17 cellular contexts compared by ENCODE assay signal in the genomic region with DNA sequence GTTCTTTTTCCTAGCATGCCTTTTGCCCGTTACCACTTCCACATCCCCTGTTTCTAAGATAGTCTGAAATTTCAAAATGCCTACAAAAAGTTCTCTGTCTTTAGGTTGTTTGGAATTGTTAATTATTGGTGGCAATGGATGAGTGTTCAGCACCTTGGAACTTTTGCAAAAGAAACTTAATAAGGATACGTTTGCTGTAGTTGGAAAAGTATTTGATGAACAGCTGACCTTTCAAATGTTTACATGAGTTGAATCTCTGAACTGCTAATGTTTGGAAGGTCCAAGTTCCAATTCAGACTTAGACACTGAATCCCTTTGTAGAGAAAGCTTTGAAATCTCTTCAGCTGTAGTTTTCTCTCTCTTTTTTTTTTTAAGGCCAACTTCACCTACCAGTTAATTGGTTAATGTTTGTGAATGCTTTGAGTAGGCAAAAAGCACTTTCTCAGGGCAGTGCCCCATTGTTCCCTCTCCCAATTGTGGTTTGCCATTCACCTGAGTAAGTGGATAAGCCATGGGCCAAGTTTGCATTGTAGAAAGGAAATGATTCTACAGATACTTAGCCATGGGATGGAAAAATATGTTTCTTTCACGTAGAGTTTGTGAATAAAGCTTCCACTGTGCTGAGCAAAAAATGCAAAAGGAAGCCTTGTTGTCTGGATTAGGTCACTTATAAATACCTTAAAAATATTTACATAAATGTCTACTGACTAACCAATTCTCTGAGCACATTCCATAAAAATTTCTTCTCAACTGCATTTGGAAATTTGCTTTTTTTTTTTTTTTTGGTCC.
DNase-seq lines count a peak whose midpoint lies in the region; ATAC-seq, FAIRE-seq and TF ChIP-seq lines count a peak whose summit lies in the region.
"Had no signal": no experiment of that assay in that cellular context is flagged by ENCODE, and none has a peak within 500 bp of the region (broad histone marks: within the 10 kb centered on the region; RNA-seq: fewer than 3 reads in every experiment).

No MANE protein-coding gene starts in this region.

- no peak for TF ChIP-seq POLR2A in HepG2 (IDR thresholded peaks at IDR 0.05; ENCODE audit: insufficient read depth in 1 of 2, low read depth in 2 of 2, low read length in 2 of 2)

- H3K4me3 ChIP-seq in ACC112 (ENCODE audit: low read depth, low read length) (no peak overlapping the region; the same call in 1 of the 2 replicates), esophagus (ENCODE audit: low read depth in 1 of 2, low read length in 2 of 2) (no peak overlapping the region), HepG2 (replicated peaks in 1 of 3; ENCODE audit: insufficient read depth in 1 of 3, low read depth in 2 of 3, low read length in 3 of 3) (peak overlapping the region in 2 of 3 experiments; percentile 8 to 29; a peak in 2 of 6 replicates), kidney (ENCODE audit: low read length in 2 of 2) (no peak overlapping the region)
- H3K4me3 ChIP-seq: heart right ventricle had no signal

- peak; percentile 91 for ATAC-seq in HepG2
- no peak for ATAC-seq in natural killer cell treated with Interleukin-12 subunit alpha and Interleukin-12 subunit beta and Interleukin-15 and Interleukin-18, amount 100 ng/mL, for 72 hours
- ATAC-seq: heart right ventricle, Right ventricle myocardium inferior had no signal

- DNase-seq in M059J (ENCODE audit: low read depth) (peak; percentile 76), HepG2 (ENCODE audit: low spot score) (peak; percentile 98), kidney (no peak), endothelial cell (ENCODE audit: low spot score) (no peak), NCI-H2196 treated with DMSO at 0.1 percent for 48 hours (lab: John Stamatoyannopoulos, UW; ENCODE audit: unreplicated experiment) (no peak)
- DNase-seq in natural killer cell treated with Interleukin-12 subunit alpha and Interleukin-12 subunit beta and Interleukin-15 and Interleukin-18, amount 100 ng/mL, for 72 hours (ENCODE audit: low spot score): no peak
- DNase-seq: activated CD4-positive, alpha-beta T cell treated with anti-CD3 and anti-CD28 coated beads for 48 hours; activated T-cell treated with anti-CD3 and anti-CD28 coated beads for 4 hours; endodermal cell; heart right ventricle; posterior cingulate gyrus had no signal

- BruUV-seq in HepG2 (replicated peaks; lab: Mats Ljungman, UMichigan): no TSS peak

- H3K4me1 ChIP-seq in ACC112 (ENCODE audit: control insufficient read depth, insufficient read depth, low read length, unreplicated experiment) (peaks cover 66% of the 10 kb centered on the region), esophagus (ENCODE audit: control insufficient read depth in 2 of 2, insufficient read depth in 2 of 2, low read length in 1 of 2) (no peaks in the 10 kb centered on the region), HepG2 (ENCODE audit: insufficient read depth, low read length) (peaks cover 99% of the 10 kb centered on the region), kidney (ENCODE audit: control insufficient read depth in 1 of 2, insufficient read depth in 1 of 2, low read depth in 1 of 2, low read length in 2 of 2) (peaks cover 0 to 12% of the 10 kb centered on the region in 2 donors)

- H3K9me3 ChIP-seq in esophagus (ENCODE audit: control insufficient read depth in 2 of 2, insufficient read depth in 1 of 2, low read depth in 1 of 2, low read length in 1 of 2) (no peaks in the 10 kb centered on the region), HepG2 (ENCODE audit: low read length) (no peaks in the 10 kb centered on the region), kidney (ENCODE audit: control insufficient read depth in 1 of 2, low read length in 2 of 2) (no peaks in the 10 kb centered on the region)
- H3K9me3 ChIP-seq: heart right ventricle had no signal

- peak; percentile 93 for FAIRE-seq in HepG2 (lab: Jason Lieb, UNC)
- no peak for FAIRE-seq in kidney (lab: Jason Lieb, UNC)
- FAIRE-seq: D721Med had no signal

- H2AFZ ChIP-seq in ACC112 (ENCODE audit: low read length, unreplicated experiment): peak overlapping the region; percentile 64
- H2AFZ ChIP-seq in HepG2 (ENCODE audit: low read length): no peak overlapping the region

- H3K9ac ChIP-seq in HepG2 (ENCODE audit: insufficient read depth, low read depth, low read length) (peak overlapping the region; percentile 65), kidney (ENCODE audit: low read length in 2 of 2) (no peak overlapping the region)

- TF ChIP-seq EP300 in HepG2 (IDR thresholded peaks at IDR 0.05; ENCODE audit: low read depth in 2 of 2, low read length in 2 of 2): peak; percentile 77 to 98; a peak in 3 of 4 replicates
- TF ChIP-seq EP300 in HepG2 (CRISPR knock-in tag; IDR thresholded peaks at IDR 0.05; ENCODE audit: borderline replicate concordance): peak; percentile 79

- no peak overlapping the region for H3K4me3 Mint-ChIP-seq in endothelial cell (ENCODE audit: unreplicated experiment)
- no peak overlapping the region for H3K4me3 Mint-ChIP-seq in natural killer cell treated with Interleukin-12 subunit alpha and Interleukin-12 subunit beta and Interleukin-15 and Interleukin-18, amount 100 ng/mL, for 72 hours
- H3K4me3 Mint-ChIP-seq: activated naive CD4-positive, alpha-beta T cell treated with anti-CD3 and anti-CD28 coated beads, Interleukin-2, amount 50 U/mL, for 24 hours; endodermal cell; T-helper 2 cell treated with Interferon-gamma antibody and Interleukin-4, amounts not matched to agents 5 μg/mL and 100 μg/mL, for 36 hours had no signal

- H4K20me1 ChIP-seq in HepG2 (ENCODE audit: insufficient read depth, low read length): no peaks in the 10 kb centered on the region

- H3K27ac ChIP-seq in ACC112 (ENCODE audit: low read depth, low read length) (peak overlapping the region; percentile 25; the same call in 1 of the 2 replicates), esophagus (ENCODE audit: low read depth in 2 of 2, low read length in 1 of 2) (peak overlapping the region; percentile 55 to 57), HepG2 (ENCODE audit: extremely low read length, insufficient read depth, low read length) (peak overlapping the region; percentile 87), kidney (ENCODE audit: low read depth in 2 of 2, low read length in 2 of 2) (no peak overlapping the region)

- TF ChIP-seq RAD21 in HepG2 (CRISPR knock-in tag; IDR thresholded peaks at IDR 0.05): 0 out of 2 replicates have a peak, but pooled peaks have one; percentile 4

- no peaks in the 10 kb centered on the region for H3K36me3 Mint-ChIP-seq in endothelial cell (ENCODE audit: low read depth, unreplicated experiment)
- H3K36me3 Mint-ChIP-seq in natural killer cell treated with Interleukin-12 subunit alpha and Interleukin-12 subunit beta and Interleukin-15 and Interleukin-18, amount 100 ng/mL, for 72 hours: no peaks in the 10 kb centered on the region
- H3K36me3 Mint-ChIP-seq: activated naive CD4-positive, alpha-beta T cell treated with anti-CD3 and anti-CD28 coated beads, Interleukin-2, amount 50 U/mL, for 24 hours had no signal

- peak overlapping the region; percentile 60 for H3K4me2 ChIP-seq in HepG2 (ENCODE audit: low read depth, low read length)

- WGBS in esophagus, 2 donors: 46 to 53% methylated on average over 3 of the region's 3 CpGs
- WGBS in HepG2 (ENCODE audit: low lambda C conversion rate): under 1% methylated on average over 3 of the region's 3 CpGs

- no peaks in the 10 kb centered on the region for H3K27me3 ChIP-seq in ACC112 (ENCODE audit: insufficient read depth, low read length)
- no peaks in the 10 kb centered on the region for H3K27me3 ChIP-seq in esophagus (ENCODE audit: control insufficient read depth in 1 of 2, insufficient read depth in 2 of 2, low read length in 2 of 2)
- no peaks in the 10 kb centered on the region for H3K27me3 ChIP-seq in HepG2 (ENCODE audit: control insufficient read depth in 1 of 2, insufficient read depth in 2 of 2, low read length in 2 of 2)
- H3K27me3 ChIP-seq: heart right ventricle had no signal

- no peaks in the 10 kb centered on the region for H3K27me3 Mint-ChIP-seq in endothelial cell (ENCODE audit: unreplicated experiment)
- peaks cover 0 to 3% of the 10 kb centered on the region in 2 donors for H3K27me3 Mint-ChIP-seq in natural killer cell treated with Interleukin-12 subunit alpha and Interleukin-12 subunit beta and Interleukin-15 and Interleukin-18, amount 100 ng/mL, for 72 hours
- H3K27me3 Mint-ChIP-seq: activated naive CD4-positive, alpha-beta T cell treated with anti-CD3 and anti-CD28 coated beads, Interleukin-2, amount 50 U/mL, for 24 hours had no signal

- no peaks in the 10 kb centered on the region for H3K36me3 ChIP-seq in ACC112 (ENCODE audit: insufficient read depth, low read length)
- H3K36me3 ChIP-seq in esophagus (ENCODE audit: control insufficient read depth in 2 of 2, insufficient read depth in 2 of 2, low read length in 1 of 2): no peaks in the 10 kb centered on the region
- H3K36me3 ChIP-seq in HepG2 (replicated peaks in 1 of 2; ENCODE audit: control insufficient read depth in 1 of 2, insufficient read depth in 2 of 2, low read length in 2 of 2): no peaks in the 10 kb centered on the region
- H3K36me3 ChIP-seq in kidney (ENCODE audit: control insufficient read depth in 1 of 2, insufficient read depth in 2 of 2, low read length in 2 of 2): no peaks in the 10 kb centered on the region
- H3K36me3 ChIP-seq: heart right ventricle had no signal

- CTCF ChIA-PET in HepG2 (lab: Yijun Ruan, JAX; ENCODE audit: low intra/inter-chr PET ratio, low total read pairs): no interaction called here

- POLR2A ChIA-PET in HepG2 (lab: Yijun Ruan, JAX): interaction anchor here (0.7 to 4.4 kb wide), 13 partner anchors 10 to 256 kb away, joined by 3 to 35 read pairs (median 5); no protein-coding TSS in a partner anchor

- intact Hi-C loops in HepG2 (cut with micrococcal nuclease; ENCODE audit: unreplicated experiment): loop anchor here (1.0 to 10.0 kb wide), 6 partner anchors 69 to 473 kb away; partner anchors contain the start of gene RFESD
- intact Hi-C loops in kidney (cut with DNase I): no loop called here

- TF ChIP-seq CTCF in HepG2 (CRISPR knock-in tag; IDR thresholded peaks at IDR 0.05) (no peak), kidney (IDR thresholded peaks at IDR 0.05; ENCODE audit: borderline replicate concordance, extremely low read depth, insufficient read depth) (no peak), endothelial cell (IDR thresholded peaks at IDR 0.05; ENCODE audit: unreplicated experiment) (no peak)

- no peak overlapping the region for H3K27ac Mint-ChIP-seq in endothelial cell (ENCODE audit: unreplicated experiment)
- H3K27ac Mint-ChIP-seq in natural killer cell treated with Interleukin-12 subunit alpha and Interleukin-12 subunit beta and Interleukin-15 and Interleukin-18, amount 100 ng/mL, for 72 hours: peak overlapping the region in 1 of 2 donors; percentile 31
- H3K27ac Mint-ChIP-seq: activated naive CD4-positive, alpha-beta T cell treated with anti-CD3 and anti-CD28 coated beads, Interleukin-2, amount 50 U/mL, for 24 hours; endodermal cell; T-helper 2 cell treated with Interferon-gamma antibody and Interleukin-4, amounts not matched to agents 5 μg/mL and 100 μg/mL, for 36 hours had no signal

- no peaks in the 10 kb centered on the region for H3K79me2 ChIP-seq in ACC112 (ENCODE audit: control insufficient read depth, insufficient read depth, low read length, unreplicated experiment)
- H3K79me2 ChIP-seq in HepG2 (ENCODE audit: insufficient read depth, low read length): peaks cover 5% of the 10 kb centered on the region

- peaks cover 27% of the 10 kb centered on the region for H3K4me1 Mint-ChIP-seq in endothelial cell (ENCODE audit: unreplicated experiment)
- H3K4me1 Mint-ChIP-seq in natural killer cell treated with Interleukin-12 subunit alpha and Interleukin-12 subunit beta and Interleukin-15 and Interleukin-18, amount 100 ng/mL, for 72 hours (ENCODE audit: low read depth in 2 of 2): peaks cover 15 to 27% of the 10 kb centered on the region in 2 donors

- no peaks in the 10 kb centered on the region for H3K9me3 Mint-ChIP-seq in endothelial cell (ENCODE audit: unreplicated experiment)
- peaks cover 3% of the 10 kb centered on the region for H3K9me3 Mint-ChIP-seq in natural killer cell treated with Interleukin-12 subunit alpha and Interleukin-12 subunit beta and Interleukin-15 and Interleukin-18, amount 100 ng/mL, for 72 hours
- H3K9me3 Mint-ChIP-seq: activated naive CD4-positive, alpha-beta T cell treated with anti-CD3 and anti-CD28 coated beads, Interleukin-2, amount 50 U/mL, for 24 hours; endodermal cell; T-helper 2 cell treated with Interferon-gamma antibody and Interleukin-4, amounts not matched to agents 5 μg/mL and 100 μg/mL, for 36 hours had no signal

- in situ Hi-C loops in HepG2 (cut with HindIII; ENCODE audit: extremely low pct_ligation_motif_present, low pct_unique_long_range_greater_than_20kb): loop anchor here (5.0 kb wide), 1 partner anchor 256 kb away; no protein-coding TSS in a partner anchor

Comparison
In these comparisons a context has a peak if more than half of its experiments do, and no peak if none do; other contexts are left out.
1. H3K27ac ChIP-seq: peak in ACC112 (single experiment), esophagus (2 of 2) and HepG2 (single experiment); none in kidney (0 of 2).
2. H3K4me3 ChIP-seq: peak in HepG2 (2 of 3); none in ACC112 (single experiment), esophagus (0 of 2) and kidney (0 of 2).
3. DNase-seq: peak in M059J (single experiment) and HepG2 (single experiment); none in kidney (single experiment), endothelial cell (single experiment), natural killer cell treated with Interleukin-12 subunit alpha and Interleukin-12 subunit beta and Interleukin-15 and Interleukin-18, amount 100 ng/mL, for 72 hours (single experiment) and NCI-H2196 treated with DMSO at 0.1 percent for 48 hours (single experiment).